Comparison of ENCODE assay signal across 1 cellular context in the genomic region with DNA sequence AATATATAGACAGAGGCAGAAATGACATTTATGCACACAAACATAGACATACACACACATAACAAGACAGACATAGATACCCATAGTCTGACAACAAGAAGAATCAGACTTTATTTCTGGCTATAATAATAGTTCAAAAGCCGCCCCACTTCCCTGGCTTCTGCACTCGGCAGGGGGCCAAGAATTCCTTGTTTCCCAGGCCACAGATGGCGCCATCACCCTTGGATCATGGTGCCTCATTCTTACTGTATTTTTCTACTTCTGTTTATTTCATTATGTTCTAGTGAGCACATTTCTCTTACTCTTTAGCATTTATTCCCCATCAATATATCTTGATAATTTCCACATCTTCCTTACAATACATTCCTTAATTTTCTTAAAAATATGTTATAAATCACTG.
TF ChIP-seq lines count a peak whose summit lies in the region.

No MANE protein-coding gene starts in this region.

TF ChIP-seq in SK-N-SH, 30 proteins besides CTCF, POLR2A, EP300 and RAD21 (continued from another document):
- TF ChIP-seq TAF1 (IDR thresholded peaks at IDR 0.05; ENCODE audit: borderline replicate concordance, low read depth, low read length): no peak
- TF ChIP-seq, protein P1, sequence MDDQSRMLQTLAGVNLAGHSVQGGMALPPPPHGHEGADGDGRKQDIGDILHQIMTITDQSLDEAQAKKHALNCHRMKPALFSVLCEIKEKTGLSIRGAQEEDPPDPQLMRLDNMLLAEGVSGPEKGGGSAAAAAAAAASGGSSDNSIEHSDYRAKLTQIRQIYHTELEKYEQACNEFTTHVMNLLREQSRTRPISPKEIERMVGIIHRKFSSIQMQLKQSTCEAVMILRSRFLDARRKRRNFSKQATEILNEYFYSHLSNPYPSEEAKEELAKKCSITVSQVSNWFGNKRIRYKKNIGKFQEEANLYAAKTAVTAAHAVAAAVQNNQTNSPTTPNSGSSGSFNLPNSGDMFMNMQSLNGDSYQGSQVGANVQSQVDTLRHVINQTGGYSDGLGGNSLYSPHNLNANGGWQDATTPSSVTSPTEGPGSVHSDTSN (IDR thresholded peaks at IDR 0.05): no peak
- TF ChIP-seq, protein P2, sequence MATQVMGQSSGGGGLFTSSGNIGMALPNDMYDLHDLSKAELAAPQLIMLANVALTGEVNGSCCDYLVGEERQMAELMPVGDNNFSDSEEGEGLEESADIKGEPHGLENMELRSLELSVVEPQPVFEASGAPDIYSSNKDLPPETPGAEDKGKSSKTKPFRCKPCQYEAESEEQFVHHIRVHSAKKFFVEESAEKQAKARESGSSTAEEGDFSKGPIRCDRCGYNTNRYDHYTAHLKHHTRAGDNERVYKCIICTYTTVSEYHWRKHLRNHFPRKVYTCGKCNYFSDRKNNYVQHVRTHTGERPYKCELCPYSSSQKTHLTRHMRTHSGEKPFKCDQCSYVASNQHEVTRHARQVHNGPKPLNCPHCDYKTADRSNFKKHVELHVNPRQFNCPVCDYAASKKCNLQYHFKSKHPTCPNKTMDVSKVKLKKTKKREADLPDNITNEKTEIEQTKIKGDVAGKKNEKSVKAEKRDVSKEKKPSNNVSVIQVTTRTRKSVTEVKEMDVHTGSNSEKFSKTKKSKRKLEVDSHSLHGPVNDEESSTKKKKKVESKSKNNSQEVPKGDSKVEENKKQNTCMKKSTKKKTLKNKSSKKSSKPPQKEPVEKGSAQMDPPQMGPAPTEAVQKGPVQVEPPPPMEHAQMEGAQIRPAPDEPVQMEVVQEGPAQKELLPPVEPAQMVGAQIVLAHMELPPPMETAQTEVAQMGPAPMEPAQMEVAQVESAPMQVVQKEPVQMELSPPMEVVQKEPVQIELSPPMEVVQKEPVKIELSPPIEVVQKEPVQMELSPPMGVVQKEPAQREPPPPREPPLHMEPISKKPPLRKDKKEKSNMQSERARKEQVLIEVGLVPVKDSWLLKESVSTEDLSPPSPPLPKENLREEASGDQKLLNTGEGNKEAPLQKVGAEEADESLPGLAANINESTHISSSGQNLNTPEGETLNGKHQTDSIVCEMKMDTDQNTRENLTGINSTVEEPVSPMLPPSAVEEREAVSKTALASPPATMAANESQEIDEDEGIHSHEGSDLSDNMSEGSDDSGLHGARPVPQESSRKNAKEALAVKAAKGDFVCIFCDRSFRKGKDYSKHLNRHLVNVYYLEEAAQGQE (IDR thresholded peaks at IDR 0.05; ENCODE audit: low read depth, low read length): no peak
- TF ChIP-seq, protein P3, sequence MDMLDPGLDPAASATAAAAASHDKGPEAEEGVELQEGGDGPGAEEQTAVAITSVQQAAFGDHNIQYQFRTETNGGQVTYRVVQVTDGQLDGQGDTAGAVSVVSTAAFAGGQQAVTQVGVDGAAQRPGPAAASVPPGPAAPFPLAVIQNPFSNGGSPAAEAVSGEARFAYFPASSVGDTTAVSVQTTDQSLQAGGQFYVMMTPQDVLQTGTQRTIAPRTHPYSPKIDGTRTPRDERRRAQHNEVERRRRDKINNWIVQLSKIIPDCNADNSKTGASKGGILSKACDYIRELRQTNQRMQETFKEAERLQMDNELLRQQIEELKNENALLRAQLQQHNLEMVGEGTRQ (IDR thresholded peaks at IDR 0.05; ENCODE audit: borderline replicate concordance, low read depth, low read length): no peak
